Comparison of ENCODE assay signal across 18 cellular contexts in the genomic region with DNA sequence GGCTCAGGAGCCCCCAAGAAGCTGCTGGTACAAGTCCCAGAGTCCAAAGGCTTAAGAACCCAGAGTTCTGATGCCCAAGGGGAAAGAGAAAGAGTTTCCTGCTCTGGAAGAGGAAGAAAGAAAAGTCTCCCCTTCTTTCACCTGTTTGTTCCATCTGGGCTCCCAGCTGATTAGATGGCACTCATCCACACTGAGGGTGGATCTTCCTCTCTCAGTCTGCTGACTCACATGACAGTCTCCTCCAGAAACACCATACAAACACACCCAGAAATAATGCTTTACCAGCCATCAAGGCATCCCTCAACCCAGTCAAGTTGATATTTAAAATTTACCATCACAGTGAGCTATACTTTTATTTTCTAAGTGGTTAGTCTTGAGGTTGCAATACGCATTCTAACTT.
DNase-seq lines count a peak whose midpoint lies in the region; ATAC-seq lines count a peak whose summit lies in the region.
"Had no signal": no experiment of that assay in that cellular context is flagged by ENCODE, and none has a peak within 500 bp of the region (broad histone marks: within the 10 kb centered on the region; RNA-seq: fewer than 3 reads in every experiment).

No MANE protein-coding gene starts in this region.

- H4K20me1 ChIP-seq in GM23248 (ENCODE audit: insufficient read depth) = no peaks in the 10 kb centered on the region

- H3K9me2 ChIP-seq in GM23248 (ENCODE audit: insufficient read depth) = no peaks in the 10 kb centered on the region

- H3K36me3 ChIP-seq in GM23248 (ENCODE audit: low read depth) = no peaks in the 10 kb centered on the region
- no peaks in the 10 kb centered on the region for H3K36me3 ChIP-seq in CD8-positive, alpha-beta memory T cell (ENCODE audit: insufficient read depth, low read length)
- H3K36me3 ChIP-seq: BE2C had no signal

- no peaks in the 10 kb centered on the region for H3K4me1 Mint-ChIP-seq in CD8-positive, alpha-beta memory T cell
- H3K4me1 Mint-ChIP-seq: CD4-positive, CD25-positive, alpha-beta regulatory T cell had no signal

- DNase-seq in G401 (ENCODE audit: low spot score) (peak; percentile 69), GM23248 (peak; percentile 12), OCI-M1 (lab: John Stamatoyannopoulos, UW) (peak; percentile 40), cerebellum (ENCODE audit: low spot score) (peak; percentile 45), HPDE6-E6E7 (ENCODE audit: extremely low spot score) (no peak), NCI-H82 treated with DMSO at 0.1 percent for 48 hours (lab: John Stamatoyannopoulos, UW; ENCODE audit: unreplicated experiment) (no peak)
- DNase-seq in CD8-positive, alpha-beta memory T cell = no peak
- DNase-seq: ACHN; BE2C; Caco-2; CD4-positive, CD25-positive, alpha-beta regulatory T cell; DMS79 treated with DMSO at 0.1 percent for 48 hours; H7; IMR-90; Karpas-422; KBM-7 had no signal

- H3K4me3 ChIP-seq in GM23248 = no peak overlapping the region
- no peak overlapping the region for H3K4me3 ChIP-seq in CD8-positive, alpha-beta memory T cell (ENCODE audit: low read length)
- H3K4me3 ChIP-seq: GM12878 had no signal

- no peaks in the 10 kb centered on the region for H3K79me2 ChIP-seq in GM23248 (ENCODE audit: insufficient read depth)

- H3F3A ChIP-seq in GM23248 (ENCODE audit: insufficient read depth) = no peaks in the 10 kb centered on the region

- no peaks in the 10 kb centered on the region for H3K9me3 ChIP-seq in GM23248 (ENCODE audit: low read depth)
- H3K9me3 ChIP-seq in CD8-positive, alpha-beta memory T cell (ENCODE audit: low read length) = no peaks in the 10 kb centered on the region
- H3K9me3 ChIP-seq: BE2C, Caco-2 had no signal

- H3K9ac ChIP-seq in GM23248 = no peak overlapping the region

- H3K4me1 ChIP-seq in GM23248 (ENCODE audit: insufficient read depth) = no peaks in the 10 kb centered on the region
- no peaks in the 10 kb centered on the region for H3K4me1 ChIP-seq in CD8-positive, alpha-beta memory T cell (ENCODE audit: insufficient read depth, low read length)
- H3K4me1 ChIP-seq: Caco-2 had no signal

- H3K27ac ChIP-seq in GM23248 = no peak overlapping the region
- no peak overlapping the region for H3K27ac ChIP-seq in CD8-positive, alpha-beta memory T cell (ENCODE audit: low read depth, low read length)

- no peaks in the 10 kb centered on the region for H3K36me3 Mint-ChIP-seq in CD8-positive, alpha-beta memory T cell
- H3K36me3 Mint-ChIP-seq: CD4-positive, CD25-positive, alpha-beta regulatory T cell had no signal

- no peaks in the 10 kb centered on the region for H3K27me3 ChIP-seq in GM23248 (replicated peaks; ENCODE audit: insufficient read depth)
- no peaks in the 10 kb centered on the region for H3K27me3 ChIP-seq in CD8-positive, alpha-beta memory T cell (ENCODE audit: insufficient read depth, low read length, poor library complexity, severe bottlenecking)
- H3K27me3 ChIP-seq: BE2C had no signal

- CTCF ChIA-PET in CD8-positive, alpha-beta memory T cell (lab: Charles Lee) = no interaction called here

- H3K4me2 ChIP-seq in GM23248 (ENCODE audit: unreplicated experiment) = no peak overlapping the region

- WGBS in GM23248 (ENCODE audit: low coverage in 1 of 2, low lambda C conversion rate in 2 of 2, missing lambda C conversion rate in 2 of 2), 2 experiments = 63 to 92% methylated on average over 1 of the region's 1 CpG

- H2AFZ ChIP-seq in GM23248 = no peak overlapping the region

- H3K27ac Mint-ChIP-seq in CD8-positive, alpha-beta memory T cell = no peak overlapping the region
- H3K27ac Mint-ChIP-seq: CD4-positive, CD25-positive, alpha-beta regulatory T cell had no signal

- peaks cover 0 to 3% (median 2%) of the 10 kb centered on the region in 5 donors for H3K9me3 Mint-ChIP-seq in CD8-positive, alpha-beta memory T cell

- ATAC-seq in esophagus mucosa = no peak
- ATAC-seq: GM12878 had no signal

- peaks cover 0 to 3% of the 10 kb centered on the region in 2 donors for H3K27me3 Mint-ChIP-seq in CD8-positive, alpha-beta memory T cell

- no peak overlapping the region for H3K4me3 Mint-ChIP-seq in CD8-positive, alpha-beta memory T cell
- H3K4me3 Mint-ChIP-seq: CD4-positive, CD25-positive, alpha-beta regulatory T cell had no signal

- POLR2A ChIA-PET in CD8-positive, alpha-beta memory T cell (lab: Charles Lee) = no interaction called here

- in situ Hi-C loops in G401 (cut with HindIII; ENCODE audit: low sequenced_read_pairs) (no loop called here), GM23248 (cut with MboI) (loop anchor here (25.0 kb wide), 1 partner anchor 334 kb away; no protein-coding TSS in a partner anchor)

Comparison
In these comparisons a context has a peak if more than half of its experiments do, and no peak if none do; other contexts are left out.
1. DNase-seq: peak in G401 (single experiment), GM23248 (single experiment), OCI-M1 (single experiment) and cerebellum (single experiment); none in HPDE6-E6E7 (single experiment), CD8-positive, alpha-beta memory T cell (0 of 5) and NCI-H82 treated with DMSO at 0.1 percent for 48 hours (single experiment).